In genomic region chr5:180804129-180804601, GRCh38 we compare ENCODE assay signal across 8 cellular contexts. TPM values are rescaled to one million over a fixed set of nuclear protein-coding genes. Genes with fewer than 3 reads are reported as not detected.
A peak's percentile ranks its signal among the peaks of the same experiment; 100 is the strongest.
DNase-seq lines count a peak whose midpoint lies in the region; ATAC-seq and TF ChIP-seq lines count a peak whose summit lies in the region.

No MANE protein-coding gene starts in this region.

- no peak overlapping the region for H2AFZ ChIP-seq in Loucy (ENCODE audit: low read length)

- no peaks in the 10 kb centered on the region for H3K9me2 ChIP-seq in Loucy (replicated peaks; ENCODE audit: low read depth, low read length)

- no peaks in the 10 kb centered on the region for H3F3A ChIP-seq in Loucy (ENCODE audit: low read depth)

- peak overlapping the region; percentile 99 for H3K27ac ChIP-seq in psoas muscle

- TF ChIP-seq CTCF in GM12875 (IDR thresholded peaks at IDR 0.05; ENCODE audit: borderline replicate concordance, insufficient read depth, low read depth, low read length) (no peak), Loucy (conservative IDR thresholded peaks at IDR 0.05; ENCODE audit: low read length) (no peak), psoas muscle (IDR thresholded peaks at IDR 0.05) (no peak), foreskin fibroblast (IDR thresholded peaks at IDR 0.05; ENCODE audit: low read depth, low read length) (no peak)

- H3K9ac ChIP-seq in Loucy (ENCODE audit: low read depth, low read length, poor library complexity, severe bottlenecking) = peak overlapping the region; percentile 86

- no peaks in the 10 kb centered on the region for H3K27me3 Mint-ChIP-seq in dendritic cell treated with granulocyte-macrophage colony-stimulating factor and Interleukin-4, amounts not matched to agents 40 ng/mL and 50 ng/mL, for 4 days

- DNase-seq in psoas muscle (no peak), cortex of kidney (lab: John Stamatoyannopoulos, UW) (no peak), foreskin fibroblast (no peak), A172 (ENCODE audit: low spot score) (no peak)

- H3K9me3 Mint-ChIP-seq in dendritic cell treated with granulocyte-macrophage colony-stimulating factor and Interleukin-4, amounts not matched to agents 40 ng/mL and 50 ng/mL, for 4 days = no peaks in the 10 kb centered on the region

- peak overlapping the region; percentile 94 for H3K4me3 Mint-ChIP-seq in dendritic cell treated with granulocyte-macrophage colony-stimulating factor and Interleukin-4, amounts not matched to agents 40 ng/mL and 50 ng/mL, for 4 days

- H3K4me1 Mint-ChIP-seq in dendritic cell treated with granulocyte-macrophage colony-stimulating factor and Interleukin-4, amounts not matched to agents 40 ng/mL and 50 ng/mL, for 4 days (ENCODE audit: low read depth) = peaks cover 82% of the 10 kb centered on the region

- H3K4me2 ChIP-seq in Loucy (ENCODE audit: low read depth, low read length, poor library complexity, severe bottlenecking) = peak overlapping the region; percentile 93

- H3K79me2 ChIP-seq in Loucy (ENCODE audit: insufficient read depth, low read length) = peaks cover 81% of the 10 kb centered on the region

- H3K36me3 ChIP-seq in Loucy (ENCODE audit: insufficient read depth, low read length) (no peaks in the 10 kb centered on the region), psoas muscle (ENCODE audit: insufficient read depth in 1 of 2, low read depth in 1 of 2) (peaks cover 3 to 18% of the 10 kb centered on the region in 2 donors)

- H3K27me3 ChIP-seq in Loucy (ENCODE audit: insufficient read depth, low read length, poor library complexity, severe bottlenecking) (no peaks in the 10 kb centered on the region), psoas muscle (ENCODE audit: insufficient read depth in 3 of 3, low read length in 2 of 3) (no peaks in the 10 kb centered on the region)

- ATAC-seq in psoas muscle = no peak
- no peak for ATAC-seq in HG03469 (IDR thresholded peaks at IDR 0.05; ENCODE audit: unreplicated experiment)

- H3K36me3 Mint-ChIP-seq in dendritic cell treated with granulocyte-macrophage colony-stimulating factor and Interleukin-4, amounts not matched to agents 40 ng/mL and 50 ng/mL, for 4 days (ENCODE audit: low read depth) = peaks cover 91% of the 10 kb centered on the region

- H3K9me3 ChIP-seq in Loucy (ENCODE audit: insufficient read depth, low read depth, low read length) (no peaks in the 10 kb centered on the region), psoas muscle (no peaks in the 10 kb centered on the region)

- H4K20me1 ChIP-seq in Loucy (ENCODE audit: insufficient read depth, low read length, poor library complexity, severe bottlenecking) = peaks cover 33% of the 10 kb centered on the region

- peak overlapping the region; percentile 94 for H3K4me3 ChIP-seq in GM12875 (ENCODE audit: low read depth, low read length)
- H3K4me3 ChIP-seq in Loucy (ENCODE audit: low read length, poor library complexity, severe bottlenecking) = peak overlapping the region; percentile 95
- peak overlapping the region; percentile 100 for H3K4me3 ChIP-seq in psoas muscle
- H3K4me3 ChIP-seq in foreskin fibroblast (ENCODE audit: low read depth in 1 of 2, low read length in 2 of 2) = no peak overlapping the region

- H3K27ac Mint-ChIP-seq in dendritic cell treated with granulocyte-macrophage colony-stimulating factor and Interleukin-4, amounts not matched to agents 40 ng/mL and 50 ng/mL, for 4 days = peak overlapping the region; percentile 97

- H3K4me1 ChIP-seq in Loucy (ENCODE audit: insufficient read depth, low read length, poor library complexity, severe bottlenecking) (peaks cover 42% of the 10 kb centered on the region), psoas muscle (peaks cover 89% of the 10 kb centered on the region)

- intact Hi-C loops in dendritic cell treated with granulocyte-macrophage colony-stimulating factor and Interleukin-4, amounts not matched to agents 40 ng/mL and 50 ng/mL, for 4 days (cut with micrococcal nuclease) = loop anchor here (5.0 to 10.0 kb wide), 2 partner anchors 58 to 441 kb away; partner anchors contain the start of genes RACK1 and ZFP62
- intact Hi-C loops in psoas muscle (cut with DNase I) = loop anchor here (5.0 to 10.0 kb wide), 2 partner anchors 58 to 381 kb away; partner anchors contain the start of gene ZFP62 (in 1 of the 2)

- 81 to 86% (median 85%) methylated on average over 22 of the region's 22 CpGs for WGBS in psoas muscle, 3 donors

RNA-seq across cellular contexts. Expression of gene MGAT1, which starts 1.6 kb away (rescaled TPM):
- 10 to 100 TPM; 53.6 to 92.3 (median 70.0) TPM for total RNA-seq in psoas muscle
- polyA plus RNA-seq in psoas muscle = 100 to 1,000 TPM in 1 of 3 donors, 10 to 100 TPM in 2; 68.1 to 134 (median 77.8) TPM
- 65.4 and 80.7 TPM in 2 replicates for total RNA-seq in A172 (2014; rRNA removed; shearing (Covaris generic))

RNA-seq across cellular contexts. Expression of gene ZFP62, which starts 56.9 kb away (rescaled TPM):
- 10 to 100 TPM; 11.0 to 14.6 (median 12.8) TPM for total RNA-seq in psoas muscle
- 10 to 100 TPM in 1 of 3 donors, 1 to 10 TPM in 2; 6.0 to 25.6 (median 8.6) TPM for polyA plus RNA-seq in psoas muscle
- total RNA-seq in A172 (2014; rRNA removed; shearing (Covaris generic)) = 30.8 and 38.2 TPM in 2 replicates

Comparison
In these comparisons a context has a peak if more than half of its experiments do, and no peak if none do; other contexts are left out.
1. H3K4me3 ChIP-seq: peak in GM12875 (single experiment), Loucy (single experiment) and psoas muscle (single experiment); none in foreskin fibroblast (0 of 2).